In the genomic region with DNA sequence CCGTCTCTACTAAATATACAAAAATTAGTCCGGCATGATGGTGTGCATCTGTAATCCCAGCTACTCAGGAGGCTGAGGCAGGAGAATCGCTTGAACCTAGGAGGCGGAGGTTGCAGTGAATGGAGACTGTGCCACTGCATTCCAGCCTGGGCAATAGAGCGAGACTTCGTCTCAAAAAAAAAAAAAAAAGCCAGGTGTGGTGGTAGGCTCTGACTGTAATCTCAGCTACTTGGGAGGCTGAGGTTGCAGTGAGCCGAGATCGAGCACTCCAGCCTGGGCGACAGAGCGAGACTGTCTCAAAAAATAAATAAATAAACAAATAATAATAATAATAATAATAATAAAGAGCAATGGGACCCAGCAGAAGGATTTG, we compare ENCODE assay signal across 5 cellular contexts. TPM values are rescaled to one million over a fixed set of nuclear protein-coding genes. Genes with fewer than 3 reads are reported as not detected.
"Had no signal": no experiment of that assay in that cellular context is flagged by ENCODE, and none has a peak within 500 bp of the region (broad histone marks: within the 10 kb centered on the region; RNA-seq: fewer than 3 reads in every experiment).

No MANE protein-coding gene starts in this region.

RNA-seq across cellular contexts. Expression of a gene that starts 6.4 kb away (rescaled TPM):
- total RNA-seq: activated CD4-positive, alpha-beta memory T cell treated with anti-CD3 and anti-CD28 coated beads, Interleukin-2, amount 10 ng/mL, durations not matched to agents 7 days and 5 days; endothelial cell of umbilical vein; lung microvascular endothelial cell; T-helper 2 cell treated with Interferon-gamma antibody and Interleukin-4, amounts not matched to agents 100 ng/mL and 5 ng/mL, for 36 hours; thoracic aorta had no signal
- polyA plus RNA-seq: endothelial cell of umbilical vein had no signal
